In genomic region chr1:90201467-90202358, GRCh38 we compare ENCODE assay signal across 1 cellular context.
TF ChIP-seq lines count a peak whose summit lies in the region.

No MANE protein-coding gene starts in this region.

TF ChIP-seq in GM23338, 12 proteins besides CTCF, POLR2A, EP300 and RAD21 (continued from another document):
- TF ChIP-seq STAT1 (IDR thresholded peaks at IDR 0.05; ENCODE audit: unreplicated experiment) (no peak), ZNF331 (CRISPR knock-in tag; IDR thresholded peaks at IDR 0.05; ENCODE audit: low read depth) (no peak), NANOG (IDR thresholded peaks at IDR 0.05; ENCODE audit: borderline replicate concordance) (no peak), ZNF462 (CRISPR knock-in tag; IDR thresholded peaks at IDR 0.05) (no peak), REST (IDR thresholded peaks at IDR 0.05; ENCODE audit: unreplicated experiment) (no peak), EZH2 (IDR thresholded peaks at IDR 0.05; ENCODE audit: low read depth, unreplicated experiment) (no peak), ETS1 (IDR thresholded peaks at IDR 0.05) (no peak), ZNF114 (CRISPR knock-in tag; IDR thresholded peaks at IDR 0.05) (no peak)
TF ChIP-seq in GM23338: peak in this region for 0.
